In the genomic region with DNA sequence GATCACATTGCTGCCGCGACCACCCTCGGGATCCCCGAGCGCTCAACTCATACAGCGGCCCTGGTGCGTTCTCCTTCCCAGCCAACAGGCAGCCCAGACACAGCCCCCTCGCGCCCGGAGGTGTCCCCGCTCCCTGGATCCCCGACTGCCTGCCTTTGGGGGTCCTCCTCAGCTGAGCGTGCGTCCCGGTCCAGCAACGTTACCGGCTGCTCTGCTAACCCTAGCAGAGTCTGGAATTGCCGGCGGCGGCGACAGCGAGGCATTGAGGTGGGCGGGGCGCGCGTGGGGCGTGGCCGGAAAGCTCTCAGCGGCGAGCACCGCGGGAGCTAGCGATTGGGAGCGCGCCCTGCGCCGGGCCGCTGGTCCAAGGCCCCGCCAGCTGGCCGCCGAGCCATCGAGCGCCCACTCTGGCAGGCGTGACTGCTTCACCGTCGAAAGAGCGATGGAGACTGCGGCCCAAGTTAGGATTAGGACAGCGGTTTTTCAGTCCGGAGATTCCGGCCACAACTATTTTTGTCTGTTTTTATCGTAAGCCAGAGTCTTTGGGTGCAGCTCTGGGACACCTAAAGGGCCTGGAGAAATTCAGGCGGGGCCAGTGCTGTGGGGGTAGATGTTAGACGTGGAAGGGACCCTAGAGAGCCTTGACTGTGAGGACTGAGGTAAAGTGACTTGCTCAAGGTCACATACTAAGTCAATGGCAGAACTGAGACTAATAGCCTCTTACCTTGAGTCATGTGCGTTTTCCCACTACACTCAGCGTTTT, we compare ENCODE assay signal across 1 cellular context.
A peak's percentile ranks its signal among the peaks of the same experiment; 100 is the strongest.
TF ChIP-seq lines count a peak whose summit lies in the region.

A gene (minus strand): TSS at position 232 of the 763 bp plus-strand sequence. CDS start 17,575 bp downstream, outside the sequence.

TF ChIP-seq in HepG2, 621 proteins besides CTCF, POLR2A, EP300 and RAD21 (continued from another document and continues in another):
- peak; percentile 95 for TF ChIP-seq THAP11 (CRISPR knock-in tag; IDR thresholded peaks at IDR 0.05)
- peak; percentile 84; the same call in 1 of the 2 replicates for TF ChIP-seq ZFP62 (CRISPR knock-in tag; IDR thresholded peaks at IDR 0.05)
- TF ChIP-seq, protein P1, sequence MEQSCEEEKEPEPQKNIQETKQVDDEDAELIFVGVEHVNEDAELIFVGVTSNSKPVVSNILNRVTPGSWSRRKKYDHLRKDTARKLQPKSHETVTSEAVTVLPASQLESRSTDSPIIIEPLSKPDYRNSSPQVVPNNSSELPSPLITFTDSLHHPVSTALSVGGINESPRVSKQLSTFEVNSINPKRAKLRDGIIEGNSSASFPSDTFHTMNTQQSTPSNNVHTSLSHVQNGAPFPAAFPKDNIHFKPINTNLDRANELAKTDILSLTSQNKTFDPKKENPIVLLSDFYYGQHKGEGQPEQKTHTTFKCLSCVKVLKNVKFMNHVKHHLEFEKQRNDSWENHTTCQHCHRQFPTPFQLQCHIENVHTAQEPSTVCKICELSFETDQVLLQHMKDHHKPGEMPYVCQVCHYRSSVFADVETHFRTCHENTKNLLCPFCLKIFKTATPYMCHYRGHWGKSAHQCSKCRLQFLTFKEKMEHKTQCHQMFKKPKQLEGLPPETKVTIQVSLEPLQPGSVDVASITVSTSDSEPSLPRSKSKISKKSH (CRISPR knock-in tag; IDR thresholded peaks at IDR 0.05; ENCODE audit: borderline replicate concordance) = peak; percentile 95
- TF ChIP-seq CBFB (CRISPR knock-in tag; IDR thresholded peaks at IDR 0.05) = peak; percentile 98
- peak; percentile 99 for TF ChIP-seq HOXA9 (CRISPR knock-in tag; IDR thresholded peaks at IDR 0.05; ENCODE audit: borderline replicate concordance)
- TF ChIP-seq SP4 (CRISPR knock-in tag; IDR thresholded peaks at IDR 0.05) = peak; percentile 100
- TF ChIP-seq ZEB1 (IDR thresholded peaks at IDR 0.05; ENCODE audit: insufficient replicate concordance, low read depth) = peak; percentile 88
- peak; percentile 81 for TF ChIP-seq NCOA2 (CRISPR knock-in tag; IDR thresholded peaks at IDR 0.05)
- peak; percentile 99; the same call in 1 of the 2 replicates for TF ChIP-seq ZNF790 (CRISPR knock-in tag; IDR thresholded peaks at IDR 0.05; ENCODE audit: borderline replicate concordance)
- no peak for TF ChIP-seq NCOA5 (CRISPR knock-in tag; IDR thresholded peaks at IDR 0.05)
- TF ChIP-seq, protein P2, sequence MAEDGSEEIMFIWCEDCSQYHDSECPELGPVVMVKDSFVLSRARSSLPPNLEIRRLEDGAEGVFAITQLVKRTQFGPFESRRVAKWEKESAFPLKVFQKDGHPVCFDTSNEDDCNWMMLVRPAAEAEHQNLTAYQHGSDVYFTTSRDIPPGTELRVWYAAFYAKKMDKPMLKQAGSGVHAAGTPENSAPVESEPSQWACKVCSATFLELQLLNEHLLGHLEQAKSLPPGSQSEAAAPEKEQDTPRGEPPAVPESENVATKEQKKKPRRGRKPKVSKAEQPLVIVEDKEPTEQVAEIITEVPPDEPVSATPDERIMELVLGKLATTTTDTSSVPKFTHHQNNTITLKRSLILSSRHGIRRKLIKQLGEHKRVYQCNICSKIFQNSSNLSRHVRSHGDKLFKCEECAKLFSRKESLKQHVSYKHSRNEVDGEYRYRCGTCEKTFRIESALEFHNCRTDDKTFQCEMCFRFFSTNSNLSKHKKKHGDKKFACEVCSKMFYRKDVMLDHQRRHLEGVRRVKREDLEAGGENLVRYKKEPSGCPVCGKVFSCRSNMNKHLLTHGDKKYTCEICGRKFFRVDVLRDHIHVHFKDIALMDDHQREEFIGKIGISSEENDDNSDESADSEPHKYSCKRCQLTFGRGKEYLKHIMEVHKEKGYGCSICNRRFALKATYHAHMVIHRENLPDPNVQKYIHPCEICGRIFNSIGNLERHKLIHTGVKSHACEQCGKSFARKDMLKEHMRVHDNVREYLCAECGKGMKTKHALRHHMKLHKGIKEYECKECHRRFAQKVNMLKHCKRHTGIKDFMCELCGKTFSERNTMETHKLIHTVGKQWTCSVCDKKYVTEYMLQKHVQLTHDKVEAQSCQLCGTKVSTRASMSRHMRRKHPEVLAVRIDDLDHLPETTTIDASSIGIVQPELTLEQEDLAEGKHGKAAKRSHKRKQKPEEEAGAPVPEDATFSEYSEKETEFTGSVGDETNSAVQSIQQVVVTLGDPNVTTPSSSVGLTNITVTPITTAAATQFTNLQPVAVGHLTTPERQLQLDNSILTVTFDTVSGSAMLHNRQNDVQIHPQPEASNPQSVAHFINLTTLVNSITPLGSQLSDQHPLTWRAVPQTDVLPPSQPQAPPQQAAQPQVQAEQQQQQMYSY (CRISPR knock-in tag; IDR thresholded peaks at IDR 0.05) = peak; percentile 61; the same call in 1 of the 2 replicates
- peak; percentile 93 for TF ChIP-seq ARNTL (CRISPR knock-in tag; IDR thresholded peaks at IDR 0.05)
- TF ChIP-seq PRMT3 (CRISPR knock-in tag; IDR thresholded peaks at IDR 0.05; ENCODE audit: borderline replicate concordance, low read depth) = no peak
- TF ChIP-seq PTBP1 (IDR thresholded peaks at IDR 0.05; ENCODE audit: low read depth, low read length, poor library complexity, severe bottlenecking) = peak; percentile 74
- TF ChIP-seq SOX5 (CRISPR knock-in tag; IDR thresholded peaks at IDR 0.05; ENCODE audit: borderline replicate concordance) = peak; percentile 84
- TF ChIP-seq RFXANK (CRISPR knock-in tag; IDR thresholded peaks at IDR 0.05) = peak; percentile 91
- TF ChIP-seq, protein P3, sequence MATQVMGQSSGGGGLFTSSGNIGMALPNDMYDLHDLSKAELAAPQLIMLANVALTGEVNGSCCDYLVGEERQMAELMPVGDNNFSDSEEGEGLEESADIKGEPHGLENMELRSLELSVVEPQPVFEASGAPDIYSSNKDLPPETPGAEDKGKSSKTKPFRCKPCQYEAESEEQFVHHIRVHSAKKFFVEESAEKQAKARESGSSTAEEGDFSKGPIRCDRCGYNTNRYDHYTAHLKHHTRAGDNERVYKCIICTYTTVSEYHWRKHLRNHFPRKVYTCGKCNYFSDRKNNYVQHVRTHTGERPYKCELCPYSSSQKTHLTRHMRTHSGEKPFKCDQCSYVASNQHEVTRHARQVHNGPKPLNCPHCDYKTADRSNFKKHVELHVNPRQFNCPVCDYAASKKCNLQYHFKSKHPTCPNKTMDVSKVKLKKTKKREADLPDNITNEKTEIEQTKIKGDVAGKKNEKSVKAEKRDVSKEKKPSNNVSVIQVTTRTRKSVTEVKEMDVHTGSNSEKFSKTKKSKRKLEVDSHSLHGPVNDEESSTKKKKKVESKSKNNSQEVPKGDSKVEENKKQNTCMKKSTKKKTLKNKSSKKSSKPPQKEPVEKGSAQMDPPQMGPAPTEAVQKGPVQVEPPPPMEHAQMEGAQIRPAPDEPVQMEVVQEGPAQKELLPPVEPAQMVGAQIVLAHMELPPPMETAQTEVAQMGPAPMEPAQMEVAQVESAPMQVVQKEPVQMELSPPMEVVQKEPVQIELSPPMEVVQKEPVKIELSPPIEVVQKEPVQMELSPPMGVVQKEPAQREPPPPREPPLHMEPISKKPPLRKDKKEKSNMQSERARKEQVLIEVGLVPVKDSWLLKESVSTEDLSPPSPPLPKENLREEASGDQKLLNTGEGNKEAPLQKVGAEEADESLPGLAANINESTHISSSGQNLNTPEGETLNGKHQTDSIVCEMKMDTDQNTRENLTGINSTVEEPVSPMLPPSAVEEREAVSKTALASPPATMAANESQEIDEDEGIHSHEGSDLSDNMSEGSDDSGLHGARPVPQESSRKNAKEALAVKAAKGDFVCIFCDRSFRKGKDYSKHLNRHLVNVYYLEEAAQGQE (IDR thresholded peaks at IDR 0.05; ENCODE audit: borderline replicate concordance in 1 of 2, low read depth in 1 of 2, low read length in 2 of 2) = peak in 1 of 2 experiments; percentile 66; a peak in 1 of 4 replicates
- TF ChIP-seq YEATS2 (CRISPR knock-in tag; IDR thresholded peaks at IDR 0.05; ENCODE audit: borderline replicate concordance) = peak; percentile 89
- TF ChIP-seq NFE2 (CRISPR knock-in tag; IDR thresholded peaks at IDR 0.05) = no peak; the same call in 1 of the 2 replicates
- TF ChIP-seq ZNF749 (CRISPR knock-in tag; IDR thresholded peaks at IDR 0.05; ENCODE audit: borderline replicate concordance) = peak; percentile 99
- TF ChIP-seq MIER2 (CRISPR knock-in tag; IDR thresholded peaks at IDR 0.05) = peak; percentile 43; the same call in 1 of the 2 replicates
- peak; percentile 100 for TF ChIP-seq ARNT2 (CRISPR knock-in tag; IDR thresholded peaks at IDR 0.05; ENCODE audit: low read depth)
- TF ChIP-seq SIN3B (IDR thresholded peaks at IDR 0.05; ENCODE audit: low read length) = no peak; the same call in none of the 2 replicates
- TF ChIP-seq, protein P4, sequence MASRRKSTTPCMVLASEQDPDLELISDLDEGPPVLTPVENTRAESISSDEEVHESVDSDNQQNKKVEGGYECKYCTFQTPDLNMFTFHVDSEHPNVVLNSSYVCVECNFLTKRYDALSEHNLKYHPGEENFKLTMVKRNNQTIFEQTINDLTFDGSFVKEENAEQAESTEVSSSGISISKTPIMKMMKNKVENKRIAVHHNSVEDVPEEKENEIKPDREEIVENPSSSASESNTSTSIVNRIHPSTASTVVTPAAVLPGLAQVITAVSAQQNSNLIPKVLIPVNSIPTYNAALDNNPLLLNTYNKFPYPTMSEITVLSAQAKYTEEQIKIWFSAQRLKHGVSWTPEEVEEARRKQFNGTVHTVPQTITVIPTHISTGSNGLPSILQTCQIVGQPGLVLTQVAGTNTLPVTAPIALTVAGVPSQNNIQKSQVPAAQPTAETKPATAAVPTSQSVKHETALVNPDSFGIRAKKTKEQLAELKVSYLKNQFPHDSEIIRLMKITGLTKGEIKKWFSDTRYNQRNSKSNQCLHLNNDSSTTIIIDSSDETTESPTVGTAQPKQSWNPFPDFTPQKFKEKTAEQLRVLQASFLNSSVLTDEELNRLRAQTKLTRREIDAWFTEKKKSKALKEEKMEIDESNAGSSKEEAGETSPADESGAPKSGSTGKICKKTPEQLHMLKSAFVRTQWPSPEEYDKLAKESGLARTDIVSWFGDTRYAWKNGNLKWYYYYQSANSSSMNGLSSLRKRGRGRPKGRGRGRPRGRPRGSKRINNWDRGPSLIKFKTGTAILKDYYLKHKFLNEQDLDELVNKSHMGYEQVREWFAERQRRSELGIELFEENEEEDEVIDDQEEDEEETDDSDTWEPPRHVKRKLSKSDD (CRISPR knock-in tag; IDR thresholded peaks at IDR 0.05; ENCODE audit: low read depth) = peak; percentile 97
- TF ChIP-seq ZNF75D (CRISPR knock-in tag; IDR thresholded peaks at IDR 0.05; ENCODE audit: borderline replicate concordance) = no peak
- 0 out of 2 replicates have a peak, but pooled peaks have one; percentile 9 for TF ChIP-seq PAF1 (CRISPR knock-in tag; IDR thresholded peaks at IDR 0.05)
- TF ChIP-seq, protein P5, sequence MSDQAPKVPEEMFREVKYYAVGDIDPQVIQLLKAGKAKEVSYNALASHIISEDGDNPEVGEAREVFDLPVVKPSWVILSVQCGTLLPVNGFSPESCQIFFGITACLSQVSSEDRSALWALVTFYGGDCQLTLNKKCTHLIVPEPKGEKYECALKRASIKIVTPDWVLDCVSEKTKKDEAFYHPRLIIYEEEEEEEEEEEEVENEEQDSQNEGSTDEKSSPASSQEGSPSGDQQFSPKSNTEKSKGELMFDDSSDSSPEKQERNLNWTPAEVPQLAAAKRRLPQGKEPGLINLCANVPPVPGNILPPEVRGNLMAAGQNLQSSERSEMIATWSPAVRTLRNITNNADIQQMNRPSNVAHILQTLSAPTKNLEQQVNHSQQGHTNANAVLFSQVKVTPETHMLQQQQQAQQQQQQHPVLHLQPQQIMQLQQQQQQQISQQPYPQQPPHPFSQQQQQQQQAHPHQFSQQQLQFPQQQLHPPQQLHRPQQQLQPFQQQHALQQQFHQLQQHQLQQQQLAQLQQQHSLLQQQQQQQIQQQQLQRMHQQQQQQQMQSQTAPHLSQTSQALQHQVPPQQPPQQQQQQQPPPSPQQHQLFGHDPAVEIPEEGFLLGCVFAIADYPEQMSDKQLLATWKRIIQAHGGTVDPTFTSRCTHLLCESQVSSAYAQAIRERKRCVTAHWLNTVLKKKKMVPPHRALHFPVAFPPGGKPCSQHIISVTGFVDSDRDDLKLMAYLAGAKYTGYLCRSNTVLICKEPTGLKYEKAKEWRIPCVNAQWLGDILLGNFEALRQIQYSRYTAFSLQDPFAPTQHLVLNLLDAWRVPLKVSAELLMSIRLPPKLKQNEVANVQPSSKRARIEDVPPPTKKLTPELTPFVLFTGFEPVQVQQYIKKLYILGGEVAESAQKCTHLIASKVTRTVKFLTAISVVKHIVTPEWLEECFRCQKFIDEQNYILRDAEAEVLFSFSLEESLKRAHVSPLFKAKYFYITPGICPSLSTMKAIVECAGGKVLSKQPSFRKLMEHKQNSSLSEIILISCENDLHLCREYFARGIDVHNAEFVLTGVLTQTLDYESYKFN (CRISPR knock-in tag; conservative IDR thresholded peaks at IDR 0.05) = peak; percentile 86
- peak; percentile 100 for TF ChIP-seq ZBTB7B (CRISPR knock-in tag; IDR thresholded peaks at IDR 0.05)
- peak; percentile 98 for TF ChIP-seq ETV6 (CRISPR knock-in tag; conservative IDR thresholded peaks at IDR 0.05)
- TF ChIP-seq, protein P6, sequence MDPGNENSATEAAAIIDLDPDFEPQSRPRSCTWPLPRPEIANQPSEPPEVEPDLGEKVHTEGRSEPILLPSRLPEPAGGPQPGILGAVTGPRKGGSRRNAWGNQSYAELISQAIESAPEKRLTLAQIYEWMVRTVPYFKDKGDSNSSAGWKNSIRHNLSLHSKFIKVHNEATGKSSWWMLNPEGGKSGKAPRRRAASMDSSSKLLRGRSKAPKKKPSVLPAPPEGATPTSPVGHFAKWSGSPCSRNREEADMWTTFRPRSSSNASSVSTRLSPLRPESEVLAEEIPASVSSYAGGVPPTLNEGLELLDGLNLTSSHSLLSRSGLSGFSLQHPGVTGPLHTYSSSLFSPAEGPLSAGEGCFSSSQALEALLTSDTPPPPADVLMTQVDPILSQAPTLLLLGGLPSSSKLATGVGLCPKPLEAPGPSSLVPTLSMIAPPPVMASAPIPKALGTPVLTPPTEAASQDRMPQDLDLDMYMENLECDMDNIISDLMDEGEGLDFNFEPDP (CRISPR knock-in tag; conservative IDR thresholded peaks at IDR 0.05) = no peak
- TF ChIP-seq, protein P7, sequence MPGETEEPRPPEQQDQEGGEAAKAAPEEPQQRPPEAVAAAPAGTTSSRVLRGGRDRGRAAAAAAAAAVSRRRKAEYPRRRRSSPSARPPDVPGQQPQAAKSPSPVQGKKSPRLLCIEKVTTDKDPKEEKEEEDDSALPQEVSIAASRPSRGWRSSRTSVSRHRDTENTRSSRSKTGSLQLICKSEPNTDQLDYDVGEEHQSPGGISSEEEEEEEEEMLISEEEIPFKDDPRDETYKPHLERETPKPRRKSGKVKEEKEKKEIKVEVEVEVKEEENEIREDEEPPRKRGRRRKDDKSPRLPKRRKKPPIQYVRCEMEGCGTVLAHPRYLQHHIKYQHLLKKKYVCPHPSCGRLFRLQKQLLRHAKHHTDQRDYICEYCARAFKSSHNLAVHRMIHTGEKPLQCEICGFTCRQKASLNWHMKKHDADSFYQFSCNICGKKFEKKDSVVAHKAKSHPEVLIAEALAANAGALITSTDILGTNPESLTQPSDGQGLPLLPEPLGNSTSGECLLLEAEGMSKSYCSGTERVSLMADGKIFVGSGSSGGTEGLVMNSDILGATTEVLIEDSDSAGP (CRISPR knock-in tag; IDR thresholded peaks at IDR 0.05; ENCODE audit: borderline replicate concordance) = peak; percentile 99
- TF ChIP-seq ZMAT3 (CRISPR knock-in tag; conservative IDR thresholded peaks at IDR 0.05) = peak; percentile 99
- TF ChIP-seq RFX5 (IDR thresholded peaks at IDR 0.05; ENCODE audit: low read depth, low read length) = peak; percentile 73; the same call in 1 of the 2 replicates
- no peak; the same call in 1 of the 2 replicates for TF ChIP-seq ZNF24 (IDR thresholded peaks at IDR 0.05)
- TF ChIP-seq KLF6 (CRISPR knock-in tag; IDR thresholded peaks at IDR 0.05) = peak; percentile 99
